8 cellular contexts compared by ENCODE assay signal in genomic region chr10:70578371-70578947, GRCh38. TPM values are rescaled to one million over a fixed set of nuclear protein-coding genes. Genes with fewer than 3 reads are reported as not detected.
DNase-seq lines count a peak whose midpoint lies in the region; ATAC-seq, FAIRE-seq and TF ChIP-seq lines count a peak whose summit lies in the region.

No MANE protein-coding gene starts in this region.

- no peaks in the 10 kb centered on the region for H3K36me3 Mint-ChIP-seq in natural killer cell

- in situ Hi-C loops in G401 (cut with HindIII; ENCODE audit: low sequenced_read_pairs) = no loop called here

- no peak for TF ChIP-seq CTCF in natural killer cell (IDR thresholded peaks at IDR 0.05)

- H3K27me3 Mint-ChIP-seq in natural killer cell (ENCODE audit: low read depth in 2 of 2) = no peaks in the 10 kb centered on the region

- DNase-seq in RCC 7860 (ENCODE audit: low spot score) (peak; percentile 88), natural killer cell (peak; percentile 35), amygdala (lab: John Stamatoyannopoulos, UW) (no peak), G401 (ENCODE audit: low spot score) (no peak), COR-L47 (lab: John Stamatoyannopoulos, UW) (no peak)
- DNase-seq in activated gamma-delta T cell treated with anti-CD3 and anti-CD28 coated beads, Interleukin-2, amount 50 U/mL, for 16 hours (ENCODE audit: low read depth) = peak; percentile 62

- peak overlapping the region; percentile 91 for H3K4me3 Mint-ChIP-seq in natural killer cell

- H3K4me1 Mint-ChIP-seq in natural killer cell = peaks cover 60 to 61% of the 10 kb centered on the region in 2 donors

- no peaks in the 10 kb centered on the region for H3K9me3 Mint-ChIP-seq in natural killer cell

- ATAC-seq in GM19025 (IDR thresholded peaks at IDR 0.05; ENCODE audit: low read depth, unreplicated experiment) (peak; percentile 46), HG03095 (IDR thresholded peaks at IDR 0.05; ENCODE audit: unreplicated experiment) (peak; percentile 67), natural killer cell (peak; percentile 48 to 61 (median 50))

- peak overlapping the region; percentile 89 to 92 for H3K27ac Mint-ChIP-seq in natural killer cell

- intact Hi-C loops in natural killer cell (cut with micrococcal nuclease) = loop anchor here (2.0 kb wide), 1 partner anchor 24 kb away; the partner anchor contains the start of gene PRF1

- FAIRE-seq in RCC 7860 (lab: Jason Lieb, UNC) = peak; percentile 86

RNA-seq across cellular contexts. Expression of gene PRF1, which starts 24.1 kb away (rescaled TPM):
- total RNA-seq in natural killer cell = 1,000 to 10,000 TPM; 1,641 to 2,133 (median 1,982) TPM
- not detected in 2 replicates for total RNA-seq in G401 (2014; rRNA removed; shearing (Covaris generic))

Comparison
In these comparisons a context has a peak if more than half of its experiments do, and no peak if none do; other contexts are left out.
1. DNase-seq: peak in RCC 7860 (single experiment), activated gamma-delta T cell treated with anti-CD3 and anti-CD28 coated beads, Interleukin-2, amount 50 U/mL, for 16 hours (single experiment) and natural killer cell (single experiment); none in amygdala (0 of 56), G401 (single experiment) and COR-L47 (single experiment).
2. RNA of gene PRF1, which starts 24.1 kb away (total RNA-seq): 1,641 to 2,133 TPM in natural killer cell; not detected in G401; every median in the first group is over 1,000 times any median in the second.
3. Peak in every context shown above with its lines, with median percentiles within 50 percentile points of each other: ATAC-seq.